In genomic region chr18:2169656-2170055, GRCh38 we compare ENCODE assay signal across 25 cellular contexts.
"Had no signal": no experiment of that assay in that cellular context is flagged by ENCODE, and none has a peak within 500 bp of the region (broad histone marks: within the 10 kb centered on the region; RNA-seq: fewer than 3 reads in every experiment).

No MANE protein-coding gene starts in this region.

- H3K27ac ChIP-seq: ascending aorta, esophagus squamous epithelium, left ventricle myocardium inferior, skin epidermis, suprapubic skin, tibial artery, VCaP had no signal

- H3K36me3 Mint-ChIP-seq: activated naive CD8-positive, alpha-beta T cell treated with anti-CD3 and anti-CD28 coated beads for 36 hours; brain; natural killer cell treated with Interleukin-12 subunit alpha and Interleukin-12 subunit beta and Interleukin-15 and Interleukin-18, amount 100 ng/mL, for 72 hours; stimulated activated naive B cell treated with anti-CD40 and anti-IgM and Interleukin-4, amounts not matched to agents 10 μg/mL and 1 μg/mL and 100 μg/mL, for 72 hours had no signal

- H3K9me3 Mint-ChIP-seq: activated naive CD4-positive, alpha-beta T cell treated with anti-CD3 and anti-CD28 coated beads for 36 hours; activated naive CD8-positive, alpha-beta T cell treated with anti-CD3 and anti-CD28 coated beads for 36 hours; brain; stimulated activated naive B cell treated with anti-CD40 and anti-IgM and Interleukin-4, amounts not matched to agents 10 μg/mL and 1 μg/mL and 100 μg/mL, for 72 hours had no signal

- H3K36me3 ChIP-seq: ascending aorta, esophagus squamous epithelium, left ventricle myocardium inferior, suprapubic skin, tibial artery had no signal

- H3K27ac Mint-ChIP-seq: activated naive CD4-positive, alpha-beta T cell treated with anti-CD3 and anti-CD28 coated beads for 36 hours; activated naive CD8-positive, alpha-beta T cell treated with anti-CD3 and anti-CD28 coated beads for 36 hours; brain; natural killer cell treated with Interleukin-12 subunit alpha and Interleukin-12 subunit beta and Interleukin-15 and Interleukin-18, amount 100 ng/mL, for 72 hours; stimulated activated naive B cell treated with anti-CD40 and anti-IgM and Interleukin-4, amounts not matched to agents 10 μg/mL and 1 μg/mL and 100 μg/mL, for 72 hours had no signal

- FAIRE-seq: endothelial cell of umbilical vein, frontal cortex, islet of Langerhans had no signal

- DNase-seq: activated CD4-positive, alpha-beta T cell treated with anti-CD3 and anti-CD28 coated beads for 4 hours; activated CD4-positive, alpha-beta T cell treated with anti-CD3 and anti-CD28 coated beads, Interleukin-2, amount 50 U/mL, for 4 hours; activated effector memory CD4-positive, alpha-beta T cell treated with anti-CD3 and anti-CD28 coated beads, Interleukin-2, amount 50 U/mL, for 16 hours; activated naive CD4-positive, alpha-beta T cell treated with anti-CD3 and anti-CD28 coated beads for 36 hours; activated naive CD8-positive, alpha-beta T cell treated with anti-CD3 and anti-CD28 coated beads for 36 hours; caudate nucleus; cortex of kidney; esophagus squamous epithelium; left ventricle myocardium inferior; mucosa of descending colon; stimulated activated CD4-positive, alpha-beta T cell treated with anti-CD3 and anti-CD28 coated beads, Interleukin-4, amount 100 ng/mL, for 4 hours; stimulated activated CD8-positive, alpha-beta memory T cell treated with anti-CD3 and anti-CD28 coated beads, Interleukin-4, amount 100 ng/mL, for 48 hours; stimulated activated naive B cell treated with anti-CD40 and anti-IgM and Interleukin-4, amounts not matched to agents 10 μg/mL and 1 μg/mL and 100 μg/mL, for 72 hours; tibial artery had no signal

- H3K4me3 ChIP-seq: ascending aorta, esophagus squamous epithelium, left ventricle myocardium inferior, lung, mucosa of descending colon, skin epidermis, suprapubic skin, tibial artery had no signal

- H3K4me1 ChIP-seq: ascending aorta, esophagus squamous epithelium, suprapubic skin, tibial artery had no signal

- H3K9me3 ChIP-seq: ascending aorta, esophagus squamous epithelium, left ventricle myocardium inferior, mucosa of descending colon, suprapubic skin, tibial artery had no signal

- H3K4me3 Mint-ChIP-seq: activated naive CD4-positive, alpha-beta T cell treated with anti-CD3 and anti-CD28 coated beads for 36 hours; activated naive CD8-positive, alpha-beta T cell treated with anti-CD3 and anti-CD28 coated beads for 36 hours; brain; natural killer cell treated with Interleukin-12 subunit alpha and Interleukin-12 subunit beta and Interleukin-15 and Interleukin-18, amount 100 ng/mL, for 72 hours; stimulated activated naive B cell treated with anti-CD40 and anti-IgM and Interleukin-4, amounts not matched to agents 10 μg/mL and 1 μg/mL and 100 μg/mL, for 72 hours had no signal

- H3K27me3 ChIP-seq: ascending aorta, esophagus squamous epithelium, suprapubic skin, tibial artery had no signal

- ATAC-seq: mucosa of descending colon; natural killer cell treated with Interleukin-12 subunit alpha and Interleukin-12 subunit beta and Interleukin-15 and Interleukin-18, amount 100 ng/mL, for 72 hours; sciatic nerve; stimulated activated naive B cell treated with anti-CD40 and anti-IgM and Interleukin-4, amounts not matched to agents 10 μg/mL and 1 μg/mL and 100 μg/mL, for 72 hours had no signal

- H3K4me1 Mint-ChIP-seq: activated naive CD8-positive, alpha-beta T cell treated with anti-CD3 and anti-CD28 coated beads for 36 hours; stimulated activated naive B cell treated with anti-CD40 and anti-IgM and Interleukin-4, amounts not matched to agents 10 μg/mL and 1 μg/mL and 100 μg/mL, for 72 hours had no signal
